ENCODE assay signal across 17 cellular contexts in genomic region chr11:83545911-83546310, GRCh38.
DNase-seq lines count a peak whose midpoint lies in the region; ATAC-seq, FAIRE-seq and TF ChIP-seq lines count a peak whose summit lies in the region.
"Had no signal": no experiment of that assay in that cellular context is flagged by ENCODE, and none has a peak within 500 bp of the region (broad histone marks: within the 10 kb centered on the region; RNA-seq: fewer than 3 reads in every experiment).

No MANE protein-coding gene starts in this region.

- no peaks in the 10 kb centered on the region for H3K9me3 ChIP-seq in T-helper 17 cell (ENCODE audit: control insufficient read depth, low read length, poor library complexity, severe bottlenecking)

- DNase-seq in NCI-H187 treated with DMSO at 0.1 percent for 48 hours (lab: John Stamatoyannopoulos, UW): peak; percentile 47
- no peak for DNase-seq in NCI-H187 (lab: John Stamatoyannopoulos, UW)
- peak; percentile 77 for DNase-seq in NCI-H69 (lab: John Stamatoyannopoulos, UW)
- DNase-seq in T-helper 17 cell: no peak
- no peak for DNase-seq in UCSD-AML1 (lab: John Stamatoyannopoulos, UW; ENCODE audit: unreplicated experiment)
- no peak for DNase-seq in nephron progenitor cell
- DNase-seq: CD8-positive, alpha-beta memory T cell; H7; HFFc6; KBM-7; NCI-H1694; NCI-H2107; NCI-H526 treated with DMSO at 0.1 percent for 48 hours; SHP77 had no signal

- H3K27ac Mint-ChIP-seq in T-helper 17 cell: no peak overlapping the region
- H3K27ac Mint-ChIP-seq in nephron progenitor cell: no peak overlapping the region
- H3K27ac Mint-ChIP-seq: CD8-positive, alpha-beta memory T cell; HFFc6 had no signal

- H3K36me3 Mint-ChIP-seq in T-helper 17 cell (ENCODE audit: low read depth): no peaks in the 10 kb centered on the region
- H3K36me3 Mint-ChIP-seq in nephron progenitor cell (ENCODE audit: low read depth): no peaks in the 10 kb centered on the region
- H3K36me3 Mint-ChIP-seq: CD8-positive, alpha-beta memory T cell had no signal

- H3K27me3 Mint-ChIP-seq in T-helper 17 cell (no peaks in the 10 kb centered on the region), nephron progenitor cell (ENCODE audit: low read depth, poor library complexity) (no peaks in the 10 kb centered on the region)

- H3K4me1 Mint-ChIP-seq in T-helper 17 cell (no peaks in the 10 kb centered on the region), nephron progenitor cell (no peaks in the 10 kb centered on the region)
- H3K4me1 Mint-ChIP-seq: CD8-positive, alpha-beta memory T cell had no signal

- no peak for ATAC-seq in T-helper 17 cell
- ATAC-seq: HepG2 had no signal

- no peak overlapping the region for H3K4me3 Mint-ChIP-seq in T-helper 17 cell
- no peak overlapping the region for H3K4me3 Mint-ChIP-seq in nephron progenitor cell
- H3K4me3 Mint-ChIP-seq: CD8-positive, alpha-beta memory T cell; HFFc6 had no signal

- no peaks in the 10 kb centered on the region for H3K9me3 Mint-ChIP-seq in nephron progenitor cell
- H3K9me3 Mint-ChIP-seq: CD8-positive, alpha-beta memory T cell; HFFc6 had no signal

- FAIRE-seq in islet of Langerhans (lab: Jason Lieb, UNC): peak; percentile 88
- FAIRE-seq: G401.6, HepG2 had no signal

- no peak for TF ChIP-seq CTCF in nephron progenitor cell (IDR thresholded peaks at IDR 0.05)

Comparison
In these comparisons a context has a peak if more than half of its experiments do, and no peak if none do; other contexts are left out.
1. DNase-seq: peak in NCI-H187 treated with DMSO at 0.1 percent for 48 hours (single experiment) and NCI-H69 (single experiment); none in NCI-H187 (0 of 2), T-helper 17 cell (0 of 3), UCSD-AML1 (single experiment) and nephron progenitor cell (single experiment).